In genomic region chr6:2245103-2245953, GRCh38 we compare ENCODE assay signal across 1 cellular context.
TF ChIP-seq lines count a peak whose summit lies in the region.

Gene GMDS, minus strand, starts transcription at chr6:2245605.

TF ChIP-seq in HepG2, 621 proteins besides CTCF, POLR2A, EP300 and RAD21 (continued from another document and continues in another):
- TF ChIP-seq, protein P1, sequence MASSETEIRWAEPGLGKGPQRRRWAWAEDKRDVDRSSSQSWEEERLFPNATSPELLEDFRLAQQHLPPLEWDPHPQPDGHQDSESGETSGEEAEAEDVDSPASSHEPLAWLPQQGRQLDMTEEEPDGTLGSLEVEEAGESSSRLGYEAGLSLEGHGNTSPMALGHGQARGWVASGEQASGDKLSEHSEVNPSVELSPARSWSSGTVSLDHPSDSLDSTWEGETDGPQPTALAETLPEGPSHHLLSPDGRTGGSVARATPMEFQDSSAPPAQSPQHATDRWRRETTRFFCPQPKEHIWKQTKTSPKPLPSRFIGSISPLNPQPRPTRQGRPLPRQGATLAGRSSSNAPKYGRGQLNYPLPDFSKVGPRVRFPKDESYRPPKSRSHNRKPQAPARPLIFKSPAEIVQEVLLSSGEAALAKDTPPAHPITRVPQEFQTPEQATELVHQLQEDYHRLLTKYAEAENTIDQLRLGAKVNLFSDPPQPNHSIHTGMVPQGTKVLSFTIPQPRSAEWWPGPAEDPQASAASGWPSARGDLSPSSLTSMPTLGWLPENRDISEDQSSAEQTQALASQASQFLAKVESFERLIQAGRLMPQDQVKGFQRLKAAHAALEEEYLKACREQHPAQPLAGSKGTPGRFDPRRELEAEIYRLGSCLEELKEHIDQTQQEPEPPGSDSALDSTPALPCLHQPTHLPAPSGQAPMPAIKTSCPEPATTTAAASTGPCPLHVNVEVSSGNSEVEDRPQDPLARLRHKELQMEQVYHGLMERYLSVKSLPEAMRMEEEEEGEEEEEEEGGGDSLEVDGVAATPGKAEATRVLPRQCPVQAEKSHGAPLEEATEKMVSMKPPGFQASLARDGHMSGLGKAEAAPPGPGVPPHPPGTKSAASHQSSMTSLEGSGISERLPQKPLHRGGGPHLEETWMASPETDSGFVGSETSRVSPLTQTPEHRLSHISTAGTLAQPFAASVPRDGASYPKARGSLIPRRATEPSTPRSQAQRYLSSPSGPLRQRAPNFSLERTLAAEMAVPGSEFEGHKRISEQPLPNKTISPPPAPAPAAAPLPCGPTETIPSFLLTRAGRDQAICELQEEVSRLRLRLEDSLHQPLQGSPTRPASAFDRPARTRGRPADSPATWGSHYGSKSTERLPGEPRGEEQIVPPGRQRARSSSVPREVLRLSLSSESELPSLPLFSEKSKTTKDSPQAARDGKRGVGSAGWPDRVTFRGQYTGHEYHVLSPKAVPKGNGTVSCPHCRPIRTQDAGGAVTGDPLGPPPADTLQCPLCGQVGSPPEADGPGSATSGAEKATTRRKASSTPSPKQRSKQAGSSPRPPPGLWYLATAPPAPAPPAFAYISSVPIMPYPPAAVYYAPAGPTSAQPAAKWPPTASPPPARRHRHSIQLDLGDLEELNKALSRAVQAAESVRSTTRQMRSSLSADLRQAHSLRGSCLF (CRISPR knock-in tag; IDR thresholded peaks at IDR 0.05; ENCODE audit: borderline replicate concordance), result 0 out of 2 replicates have a peak, but pooled peaks have one; percentile 57
- TF ChIP-seq, protein P2, sequence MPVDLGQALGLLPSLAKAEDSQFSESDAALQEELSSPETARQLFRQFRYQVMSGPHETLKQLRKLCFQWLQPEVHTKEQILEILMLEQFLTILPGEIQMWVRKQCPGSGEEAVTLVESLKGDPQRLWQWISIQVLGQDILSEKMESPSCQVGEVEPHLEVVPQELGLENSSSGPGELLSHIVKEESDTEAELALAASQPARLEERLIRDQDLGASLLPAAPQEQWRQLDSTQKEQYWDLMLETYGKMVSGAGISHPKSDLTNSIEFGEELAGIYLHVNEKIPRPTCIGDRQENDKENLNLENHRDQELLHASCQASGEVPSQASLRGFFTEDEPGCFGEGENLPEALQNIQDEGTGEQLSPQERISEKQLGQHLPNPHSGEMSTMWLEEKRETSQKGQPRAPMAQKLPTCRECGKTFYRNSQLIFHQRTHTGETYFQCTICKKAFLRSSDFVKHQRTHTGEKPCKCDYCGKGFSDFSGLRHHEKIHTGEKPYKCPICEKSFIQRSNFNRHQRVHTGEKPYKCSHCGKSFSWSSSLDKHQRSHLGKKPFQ (CRISPR knock-in tag; IDR thresholded peaks at IDR 0.05; ENCODE audit: insufficient replicate concordance), result peak; percentile 26
- TF ChIP-seq ZNF75D (CRISPR knock-in tag; IDR thresholded peaks at IDR 0.05; ENCODE audit: borderline replicate concordance) (no peak), BRD4 (CRISPR knock-in tag; IDR thresholded peaks at IDR 0.05) (peak; percentile 59), ZMYM4 (CRISPR knock-in tag; IDR thresholded peaks at IDR 0.05) (peak; percentile 79; the same call in 1 of the 2 replicates), ATRX (CRISPR knock-in tag; IDR thresholded peaks at IDR 0.05; ENCODE audit: borderline replicate concordance) (no peak), ZNF737 (CRISPR knock-in tag; IDR thresholded peaks at IDR 0.05; ENCODE audit: borderline replicate concordance) (peak; percentile 84; the same call in 1 of the 2 replicates), ATF7-NPFF (CRISPR knock-in tag; IDR thresholded peaks at IDR 0.05; ENCODE audit: low read depth) (peak; percentile 98), SSRP1 (CRISPR knock-in tag; IDR thresholded peaks at IDR 0.05) (no peak), ZNF33B (CRISPR knock-in tag; IDR thresholded peaks at IDR 0.05) (peak; percentile 31; the same call in 1 of the 2 replicates), ZSCAN20 (CRISPR knock-in tag; IDR thresholded peaks at IDR 0.05; ENCODE audit: borderline replicate concordance) (peak; percentile 85; the same call in 1 of the 2 replicates), ZNF414 (CRISPR knock-in tag; IDR thresholded peaks at IDR 0.05) (no peak), ATF1 (CRISPR knock-in tag; IDR thresholded peaks at IDR 0.05) (no peak), SRSF1 (optimal IDR thresholded peaks at IDR 0.05; ENCODE audit: low read depth, low read length) (peak; percentile 22), NRL (CRISPR knock-in tag; IDR thresholded peaks at IDR 0.05; ENCODE audit: borderline replicate concordance) (peak; percentile 45; the same call in 1 of the 2 replicates), SUZ12 (IDR thresholded peaks at IDR 0.05; ENCODE audit: low read depth, low read length) (no peak), ZNF703 (CRISPR knock-in tag; IDR thresholded peaks at IDR 0.05; ENCODE audit: borderline replicate concordance) (peak; percentile 33; the same call in 1 of the 2 replicates), EED (CRISPR knock-in tag; IDR thresholded peaks at IDR 0.05) (peak; percentile 38; the same call in 1 of the 2 replicates), TFE3 (CRISPR knock-in tag; IDR thresholded peaks at IDR 0.05) (no peak; the same call in 1 of the 2 replicates), MXD4 (CRISPR knock-in tag; IDR thresholded peaks at IDR 0.05) (peak; percentile 98), ZNF234 (CRISPR knock-in tag; conservative IDR thresholded peaks at IDR 0.05) (0 out of 2 replicates have a peak, but pooled peaks have one; percentile 87), ZKSCAN5 (CRISPR knock-in tag; IDR thresholded peaks at IDR 0.05) (no peak), NFE2L1 (CRISPR knock-in tag; IDR thresholded peaks at IDR 0.05; ENCODE audit: borderline replicate concordance) (0 out of 2 replicates have a peak, but pooled peaks have one; percentile 32), SP5 (CRISPR knock-in tag; IDR thresholded peaks at IDR 0.05; ENCODE audit: borderline replicate concordance, low read depth) (no peak; the same call in none of the 2 replicates), TGIF2 (CRISPR knock-in tag; IDR thresholded peaks at IDR 0.05) (peak; percentile 84), ZNF512 (CRISPR knock-in tag; IDR thresholded peaks at IDR 0.05) (0 out of 2 replicates have a peak, but pooled peaks have one; percentile 22), MBNL3 (CRISPR knock-in tag; conservative IDR thresholded peaks at IDR 0.05) (no peak), ZNF775 (CRISPR knock-in tag; IDR thresholded peaks at IDR 0.05; ENCODE audit: borderline replicate concordance) (no peak), MEIS2 (CRISPR knock-in tag; IDR thresholded peaks at IDR 0.05) (peak; percentile 91), U2AF1 (optimal IDR thresholded peaks at IDR 0.05; ENCODE audit: low read depth, low read length) (peak; percentile 29), PRMT3 (CRISPR knock-in tag; IDR thresholded peaks at IDR 0.05; ENCODE audit: borderline replicate concordance, low read depth) (peak; percentile 74; the same call in 1 of the 2 replicates), PHF5A (CRISPR knock-in tag; IDR thresholded peaks at IDR 0.05; ENCODE audit: low read depth, unreplicated experiment) (peak; percentile 53), ZNF672 (CRISPR knock-in tag; IDR thresholded peaks at IDR 0.05) (peak; percentile 88; the same call in 1 of the 2 replicates)
- TF ChIP-seq, protein P3, sequence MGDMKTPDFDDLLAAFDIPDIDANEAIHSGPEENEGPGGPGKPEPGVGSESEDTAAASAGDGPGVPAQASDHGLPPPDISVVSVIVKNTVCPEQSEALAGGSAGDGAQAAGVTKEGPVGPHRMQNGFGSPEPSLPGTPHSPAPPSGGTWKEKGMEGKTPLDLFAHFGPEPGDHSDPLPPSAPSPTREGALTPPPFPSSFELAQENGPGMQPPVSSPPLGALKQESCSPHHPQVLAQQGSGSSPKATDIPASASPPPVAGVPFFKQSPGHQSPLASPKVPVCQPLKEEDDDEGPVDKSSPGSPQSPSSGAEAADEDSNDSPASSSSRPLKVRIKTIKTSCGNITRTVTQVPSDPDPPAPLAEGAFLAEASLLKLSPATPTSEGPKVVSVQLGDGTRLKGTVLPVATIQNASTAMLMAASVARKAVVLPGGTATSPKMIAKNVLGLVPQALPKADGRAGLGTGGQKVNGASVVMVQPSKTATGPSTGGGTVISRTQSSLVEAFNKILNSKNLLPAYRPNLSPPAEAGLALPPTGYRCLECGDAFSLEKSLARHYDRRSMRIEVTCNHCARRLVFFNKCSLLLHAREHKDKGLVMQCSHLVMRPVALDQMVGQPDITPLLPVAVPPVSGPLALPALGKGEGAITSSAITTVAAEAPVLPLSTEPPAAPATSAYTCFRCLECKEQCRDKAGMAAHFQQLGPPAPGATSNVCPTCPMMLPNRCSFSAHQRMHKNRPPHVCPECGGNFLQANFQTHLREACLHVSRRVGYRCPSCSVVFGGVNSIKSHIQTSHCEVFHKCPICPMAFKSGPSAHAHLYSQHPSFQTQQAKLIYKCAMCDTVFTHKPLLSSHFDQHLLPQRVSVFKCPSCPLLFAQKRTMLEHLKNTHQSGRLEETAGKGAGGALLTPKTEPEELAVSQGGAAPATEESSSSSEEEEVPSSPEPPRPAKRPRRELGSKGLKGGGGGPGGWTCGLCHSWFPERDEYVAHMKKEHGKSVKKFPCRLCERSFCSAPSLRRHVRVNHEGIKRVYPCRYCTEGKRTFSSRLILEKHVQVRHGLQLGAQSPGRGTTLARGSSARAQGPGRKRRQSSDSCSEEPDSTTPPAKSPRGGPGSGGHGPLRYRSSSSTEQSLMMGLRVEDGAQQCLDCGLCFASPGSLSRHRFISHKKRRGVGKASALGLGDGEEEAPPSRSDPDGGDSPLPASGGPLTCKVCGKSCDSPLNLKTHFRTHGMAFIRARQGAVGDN (CRISPR knock-in tag; IDR thresholded peaks at IDR 0.05), result peak; percentile 91
- TF ChIP-seq, protein P4, sequence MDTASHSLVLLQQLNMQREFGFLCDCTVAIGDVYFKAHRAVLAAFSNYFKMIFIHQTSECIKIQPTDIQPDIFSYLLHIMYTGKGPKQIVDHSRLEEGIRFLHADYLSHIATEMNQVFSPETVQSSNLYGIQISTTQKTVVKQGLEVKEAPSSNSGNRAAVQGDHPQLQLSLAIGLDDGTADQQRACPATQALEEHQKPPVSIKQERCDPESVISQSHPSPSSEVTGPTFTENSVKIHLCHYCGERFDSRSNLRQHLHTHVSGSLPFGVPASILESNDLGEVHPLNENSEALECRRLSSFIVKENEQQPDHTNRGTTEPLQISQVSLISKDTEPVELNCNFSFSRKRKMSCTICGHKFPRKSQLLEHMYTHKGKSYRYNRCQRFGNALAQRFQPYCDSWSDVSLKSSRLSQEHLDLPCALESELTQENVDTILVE (CRISPR knock-in tag; IDR thresholded peaks at IDR 0.05), result no peak
- TF ChIP-seq, protein P5, sequence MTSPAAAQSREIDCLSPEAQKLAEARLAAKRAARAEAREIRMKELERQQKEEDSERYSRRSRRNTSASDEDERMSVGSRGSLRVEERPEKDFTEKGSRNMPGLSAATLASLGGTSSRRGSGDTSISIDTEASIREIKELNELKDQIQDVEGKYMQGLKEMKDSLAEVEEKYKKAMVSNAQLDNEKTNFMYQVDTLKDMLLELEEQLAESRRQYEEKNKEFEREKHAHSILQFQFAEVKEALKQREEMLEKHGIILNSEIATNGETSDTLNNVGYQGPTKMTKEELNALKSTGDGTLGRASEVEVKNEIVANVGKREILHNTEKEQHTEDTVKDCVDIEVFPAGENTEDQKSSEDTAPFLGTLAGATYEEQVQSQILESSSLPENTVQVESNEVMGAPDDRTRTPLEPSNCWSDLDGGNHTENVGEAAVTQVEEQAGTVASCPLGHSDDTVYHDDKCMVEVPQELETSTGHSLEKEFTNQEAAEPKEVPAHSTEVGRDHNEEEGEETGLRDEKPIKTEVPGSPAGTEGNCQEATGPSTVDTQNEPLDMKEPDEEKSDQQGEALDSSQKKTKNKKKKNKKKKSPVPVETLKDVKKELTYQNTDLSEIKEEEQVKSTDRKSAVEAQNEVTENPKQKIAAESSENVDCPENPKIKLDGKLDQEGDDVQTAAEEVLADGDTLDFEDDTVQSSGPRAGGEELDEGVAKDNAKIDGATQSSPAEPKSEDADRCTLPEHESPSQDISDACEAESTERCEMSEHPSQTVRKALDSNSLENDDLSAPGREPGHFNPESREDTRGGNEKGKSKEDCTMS (CRISPR knock-in tag; conservative IDR thresholded peaks at IDR 0.05), result no peak
- TF ChIP-seq, protein P6, sequence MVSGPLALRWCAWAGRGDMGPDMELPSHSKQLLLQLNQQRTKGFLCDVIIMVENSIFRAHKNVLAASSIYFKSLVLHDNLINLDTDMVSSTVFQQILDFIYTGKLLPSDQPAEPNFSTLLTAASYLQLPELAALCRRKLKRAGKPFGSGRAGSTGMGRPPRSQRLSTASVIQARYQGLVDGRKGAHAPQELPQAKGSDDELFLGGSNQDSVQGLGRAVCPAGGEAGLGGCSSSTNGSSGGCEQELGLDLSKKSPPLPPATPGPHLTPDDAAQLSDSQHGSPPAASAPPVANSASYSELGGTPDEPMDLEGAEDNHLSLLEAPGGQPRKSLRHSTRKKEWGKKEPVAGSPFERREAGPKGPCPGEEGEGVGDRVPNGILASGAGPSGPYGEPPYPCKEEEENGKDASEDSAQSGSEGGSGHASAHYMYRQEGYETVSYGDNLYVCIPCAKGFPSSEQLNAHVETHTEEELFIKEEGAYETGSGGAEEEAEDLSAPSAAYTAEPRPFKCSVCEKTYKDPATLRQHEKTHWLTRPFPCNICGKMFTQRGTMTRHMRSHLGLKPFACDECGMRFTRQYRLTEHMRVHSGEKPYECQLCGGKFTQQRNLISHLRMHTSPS (CRISPR knock-in tag; IDR thresholded peaks at IDR 0.05; ENCODE audit: low read depth), result peak; percentile 63
